8 cellular contexts compared by ENCODE assay signal in the genomic region with DNA sequence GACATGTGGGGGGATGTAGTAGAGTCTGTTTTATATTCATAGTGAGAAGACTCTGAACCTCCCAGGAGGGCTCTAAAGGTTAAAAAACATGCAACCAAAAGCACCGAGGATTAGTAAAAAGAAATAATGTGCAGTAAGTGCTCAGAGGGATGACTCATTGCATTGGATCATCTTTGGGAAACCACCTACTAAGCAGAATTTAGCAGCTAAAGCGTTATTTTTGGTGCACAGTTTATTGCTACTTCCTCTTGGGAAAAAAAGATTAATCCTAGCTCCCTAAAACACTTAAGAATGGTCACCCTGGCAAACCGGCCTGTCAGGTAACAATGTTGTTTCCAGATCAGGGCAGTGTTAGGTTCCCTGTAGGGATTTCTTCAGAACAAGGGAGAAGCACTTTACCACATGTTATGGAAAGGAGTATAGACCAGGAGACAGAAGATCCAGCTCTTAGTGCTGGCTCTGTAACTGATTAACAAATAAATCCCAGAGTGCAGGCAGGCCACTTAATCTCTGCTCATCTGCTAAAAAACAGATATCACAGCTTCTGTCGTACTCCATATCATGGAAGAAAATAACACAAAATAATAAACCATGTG. TPM values are rescaled to one million over a fixed set of nuclear protein-coding genes. Genes with fewer than 3 reads are reported as not detected.
DNase-seq lines count a peak whose midpoint lies in the region; ATAC-seq and TF ChIP-seq lines count a peak whose summit lies in the region.

No MANE protein-coding gene starts in this region.

- no peaks in the 10 kb centered on the region for H3K27me3 ChIP-seq in HCT116 (ENCODE audit: insufficient read depth, low read length)
- H3K27me3 ChIP-seq in muscle layer of colon (ENCODE audit: control insufficient read depth in 1 of 2, insufficient read depth in 2 of 2, low read length in 2 of 2), result no peaks in the 10 kb centered on the region

- POLR2A ChIA-PET in HCT116 (lab: Charles Lee), result no interaction called here

- RAD21 ChIA-PET in HCT116 (lab: Charles Lee; ENCODE audit: low non-redundant PET in 1 of 2, low total read pairs in 2 of 2, uncharacterized antibody in 2 of 2, unreplicated experiment in 2 of 2), result interaction anchor here in 1 of 2 experiments (0.6 kb wide), 1 partner anchor 198 kb away, joined by 3 read pairs; no protein-coding TSS in a partner anchor

- TF ChIP-seq POLR2A in HCT116 (IDR thresholded peaks at IDR 0.05; ENCODE audit: borderline replicate concordance, extremely low read depth, insufficient read depth, insufficient read length), result no peak

- H3K9me3 Mint-ChIP-seq in central memory CD8-positive, alpha-beta T cell, result peaks cover 5% of the 10 kb centered on the region

- H3K27ac ChIP-seq in HCT116 (ENCODE audit: low read depth, low read length), result peak overlapping the region; percentile 64
- H3K27ac ChIP-seq in muscle layer of colon (ENCODE audit: low read depth, low read length), result peak overlapping the region; percentile 60

- intact Hi-C loops in HCT116 (cut with micrococcal nuclease), result no loop called here

- peak overlapping the region; percentile 3 to 28; a peak in 3 of 4 replicates for H3K4me3 ChIP-seq in HCT116 (replicated peaks in 1 of 2; ENCODE audit: low read depth in 1 of 2, low read length in 2 of 2)
- H3K4me3 ChIP-seq in muscle layer of colon (ENCODE audit: low read depth in 1 of 2, low read length in 2 of 2), result no peak overlapping the region

- peaks cover 38 to 51% of the 10 kb centered on the region in 2 experiments for H3K4me1 ChIP-seq in HCT116 (ENCODE audit: control insufficient read depth in 1 of 2, insufficient read depth in 2 of 2, low read length in 2 of 2)
- peaks cover 20% of the 10 kb centered on the region for H3K4me1 ChIP-seq in muscle layer of colon (ENCODE audit: insufficient read depth, low read length)

- peak overlapping the region; percentile 49 for H3K9ac ChIP-seq in HCT116 (ENCODE audit: low read length)
- no peak overlapping the region for H3K9ac ChIP-seq in muscle layer of colon (ENCODE audit: low read length)

- no peaks in the 10 kb centered on the region for H3K27me3 Mint-ChIP-seq in central memory CD8-positive, alpha-beta T cell

- no peaks in the 10 kb centered on the region for H3K36me3 ChIP-seq in HCT116 (ENCODE audit: control insufficient read depth in 1 of 2, insufficient read depth in 2 of 2, low read length in 2 of 2)
- H3K36me3 ChIP-seq in muscle layer of colon (ENCODE audit: insufficient read depth, low read length), result no peaks in the 10 kb centered on the region

- H3K27ac Mint-ChIP-seq in central memory CD8-positive, alpha-beta T cell (ENCODE audit: low read depth), result peak overlapping the region; percentile 2

- H2AFZ ChIP-seq in HCT116 (ENCODE audit: low read depth, low read length, poor library complexity, severe bottlenecking), result no peak overlapping the region

- CTCF ChIA-PET in HCT116 (lab: Charles Lee), result no interaction called here

- no peak for TF ChIP-seq CTCF in HCT116 (IDR thresholded peaks at IDR 0.05 in 2 of 3, conservative IDR thresholded peaks at IDR 0.05 in 1 of 3; ENCODE audit: borderline replicate concordance in 1 of 3, insufficient read depth in 1 of 3, low read depth in 2 of 3, low read length in 2 of 3)

- H3K36me3 Mint-ChIP-seq in central memory CD8-positive, alpha-beta T cell (ENCODE audit: insufficient read depth), result peaks cover 2% of the 10 kb centered on the region

- peak; percentile 37 for DNase-seq in GM03348 (ENCODE audit: low spot score)
- peak; percentile 39 for DNase-seq in HCT116 (ENCODE audit: low read depth, low spot score)
- peak; percentile 77 for DNase-seq in NOMO-1 treated with DMSO at 0.1 percent for 48 hours (lab: John Stamatoyannopoulos, UW; ENCODE audit: unreplicated experiment)
- no peak for DNase-seq in central memory CD8-positive, alpha-beta T cell (ENCODE audit: low spot score in 2 of 2)
- no peak for DNase-seq in cerebellar nuclear complex (lab: John Stamatoyannopoulos, UW)
- DNase-seq in GM19238 (ENCODE audit: insufficient read length, low spot score), result no peak

- no peak overlapping the region for H3K4me3 Mint-ChIP-seq in central memory CD8-positive, alpha-beta T cell

- peak overlapping the region; percentile 78 for H3K4me2 ChIP-seq in HCT116 (ENCODE audit: low read length)

- no peak for TF ChIP-seq RAD21 in HCT116 (IDR thresholded peaks at IDR 0.05; ENCODE audit: low read depth)

- H4K20me1 ChIP-seq in HCT116 (ENCODE audit: insufficient read depth), result no peaks in the 10 kb centered on the region

- H3K9me3 ChIP-seq in HCT116 (ENCODE audit: control insufficient read depth in 1 of 2, insufficient read depth in 1 of 2, low read depth in 1 of 2, low read length in 2 of 2) (no peaks in the 10 kb centered on the region), muscle layer of colon (ENCODE audit: low read length) (no peaks in the 10 kb centered on the region)

- H3K79me2 ChIP-seq in HCT116 (ENCODE audit: insufficient read depth, low read length), result peaks cover 6% of the 10 kb centered on the region; the same call in 1 of the 2 replicates

- BruUV-seq in HCT116 (replicated peaks; lab: Mats Ljungman, UMichigan), result no TSS peak

- H3K4me1 Mint-ChIP-seq in central memory CD8-positive, alpha-beta T cell, result peaks cover 49% of the 10 kb centered on the region

- ATAC-seq in HCT116 (peak; percentile 75), HG03139 (IDR thresholded peaks at IDR 0.05; ENCODE audit: unreplicated experiment) (no peak)
- no peak for ATAC-seq in central memory CD8-positive, alpha-beta T cell (replicated peaks; ENCODE audit: extremely low read depth, poor library complexity, severe bottlenecking)

- H3K9me2 ChIP-seq in HCT116 (ENCODE audit: insufficient read depth), result no peaks in the 10 kb centered on the region

TF ChIP-seq in HCT116, 20 proteins besides CTCF, POLR2A, EP300 and RAD21 (continues in another document):
- no peak for TF ChIP-seq ZNF274 (IDR thresholded peaks at IDR 0.05; ENCODE audit: low read depth, low read length)
- no peak for TF ChIP-seq EZH2 (IDR thresholded peaks at IDR 0.05)
- peak; percentile 76 for TF ChIP-seq FOSL1 (IDR thresholded peaks at IDR 0.05; ENCODE audit: low read depth)
- TF ChIP-seq, protein P1, sequence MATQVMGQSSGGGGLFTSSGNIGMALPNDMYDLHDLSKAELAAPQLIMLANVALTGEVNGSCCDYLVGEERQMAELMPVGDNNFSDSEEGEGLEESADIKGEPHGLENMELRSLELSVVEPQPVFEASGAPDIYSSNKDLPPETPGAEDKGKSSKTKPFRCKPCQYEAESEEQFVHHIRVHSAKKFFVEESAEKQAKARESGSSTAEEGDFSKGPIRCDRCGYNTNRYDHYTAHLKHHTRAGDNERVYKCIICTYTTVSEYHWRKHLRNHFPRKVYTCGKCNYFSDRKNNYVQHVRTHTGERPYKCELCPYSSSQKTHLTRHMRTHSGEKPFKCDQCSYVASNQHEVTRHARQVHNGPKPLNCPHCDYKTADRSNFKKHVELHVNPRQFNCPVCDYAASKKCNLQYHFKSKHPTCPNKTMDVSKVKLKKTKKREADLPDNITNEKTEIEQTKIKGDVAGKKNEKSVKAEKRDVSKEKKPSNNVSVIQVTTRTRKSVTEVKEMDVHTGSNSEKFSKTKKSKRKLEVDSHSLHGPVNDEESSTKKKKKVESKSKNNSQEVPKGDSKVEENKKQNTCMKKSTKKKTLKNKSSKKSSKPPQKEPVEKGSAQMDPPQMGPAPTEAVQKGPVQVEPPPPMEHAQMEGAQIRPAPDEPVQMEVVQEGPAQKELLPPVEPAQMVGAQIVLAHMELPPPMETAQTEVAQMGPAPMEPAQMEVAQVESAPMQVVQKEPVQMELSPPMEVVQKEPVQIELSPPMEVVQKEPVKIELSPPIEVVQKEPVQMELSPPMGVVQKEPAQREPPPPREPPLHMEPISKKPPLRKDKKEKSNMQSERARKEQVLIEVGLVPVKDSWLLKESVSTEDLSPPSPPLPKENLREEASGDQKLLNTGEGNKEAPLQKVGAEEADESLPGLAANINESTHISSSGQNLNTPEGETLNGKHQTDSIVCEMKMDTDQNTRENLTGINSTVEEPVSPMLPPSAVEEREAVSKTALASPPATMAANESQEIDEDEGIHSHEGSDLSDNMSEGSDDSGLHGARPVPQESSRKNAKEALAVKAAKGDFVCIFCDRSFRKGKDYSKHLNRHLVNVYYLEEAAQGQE (IDR thresholded peaks at IDR 0.05; ENCODE audit: low read depth), result no peak
- TF ChIP-seq POLR2AphosphoS5 (IDR thresholded peaks at IDR 0.05; ENCODE audit: low read depth, low read length), result no peak
- no peak for TF ChIP-seq YY1 (IDR thresholded peaks at IDR 0.05; ENCODE audit: extremely low read depth, insufficient replicate concordance, low read depth, low read length)
- no peak for TF ChIP-seq EGR1 (IDR thresholded peaks at IDR 0.05; ENCODE audit: low read depth)
- TF ChIP-seq, protein P2, sequence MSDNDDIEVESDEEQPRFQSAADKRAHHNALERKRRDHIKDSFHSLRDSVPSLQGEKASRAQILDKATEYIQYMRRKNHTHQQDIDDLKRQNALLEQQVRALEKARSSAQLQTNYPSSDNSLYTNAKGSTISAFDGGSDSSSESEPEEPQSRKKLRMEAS (IDR thresholded peaks at IDR 0.05), result no peak
- TF ChIP-seq, protein P3, sequence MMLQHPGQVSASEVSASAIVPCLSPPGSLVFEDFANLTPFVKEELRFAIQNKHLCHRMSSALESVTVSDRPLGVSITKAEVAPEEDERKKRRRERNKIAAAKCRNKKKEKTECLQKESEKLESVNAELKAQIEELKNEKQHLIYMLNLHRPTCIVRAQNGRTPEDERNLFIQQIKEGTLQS (IDR thresholded peaks at IDR 0.05), result peak; percentile 51
- TF ChIP-seq EZH2phosphoT487 (IDR thresholded peaks at IDR 0.05; ENCODE audit: borderline replicate concordance), result no peak
- no peak; the same call in 1 of the 2 replicates for TF ChIP-seq ELF1 (IDR thresholded peaks at IDR 0.05; ENCODE audit: borderline replicate concordance, low read depth)
- peak; percentile 51 for TF ChIP-seq SP1 (IDR thresholded peaks at IDR 0.05; ENCODE audit: low read depth)
- no peak for TF ChIP-seq CBX3 (IDR thresholded peaks at IDR 0.05; ENCODE audit: low read depth)
- TF ChIP-seq SRF (IDR thresholded peaks at IDR 0.05; ENCODE audit: low read depth), result no peak
- TF ChIP-seq TCF7L2 (IDR thresholded peaks at IDR 0.05; ENCODE audit: borderline replicate concordance, extremely low read depth, insufficient read depth, insufficient read length), result no peak
- peak; percentile 58; the same call in 1 of the 2 replicates for TF ChIP-seq CEBPB (IDR thresholded peaks at IDR 0.05; ENCODE audit: low read depth)
- TF ChIP-seq SIN3A (IDR thresholded peaks at IDR 0.05; ENCODE audit: low read depth), result no peak

RNA-seq across cellular contexts. Expression of a gene that starts 44.8 kb away (rescaled TPM):
- 28.8 TPM for total RNA-seq in HCT116 (2021; ENCODE audit: unreplicated experiment)
- polyA plus RNA-seq in HCT116 (2012), result 7.2 and 9.0 TPM in 2 replicates

Comparison
In these comparisons a context has a peak if more than half of its experiments do, and no peak if none do; other contexts are left out.
1. DNase-seq: peak in GM03348 (single experiment), HCT116 (single experiment) and NOMO-1 treated with DMSO at 0.1 percent for 48 hours (single experiment); none in central memory CD8-positive, alpha-beta T cell (0 of 2), cerebellar nuclear complex (0 of 2) and GM19238 (single experiment).
2. H3K4me3 ChIP-seq: peak in HCT116 (2 of 2); none in muscle layer of colon (0 of 2).